ENCODE assay signal across 19 cellular contexts in genomic region chr1:205492201-205492667, GRCh38. TPM values are rescaled to one million over a fixed set of nuclear protein-coding genes. Genes with fewer than 3 reads are reported as not detected.
DNase-seq lines count a peak whose midpoint lies in the region; ATAC-seq and TF ChIP-seq lines count a peak whose summit lies in the region.
"Had no signal": no experiment of that assay in that cellular context is flagged by ENCODE, and none has a peak within 500 bp of the region (broad histone marks: within the 10 kb centered on the region; RNA-seq: fewer than 3 reads in every experiment).

No MANE protein-coding gene starts in this region.

- CTCF ChIA-PET in GM10248 (lab: Yijun Ruan, JAX): interaction anchor here (0.9 to 12.8 kb wide), 5 partner anchors 6 to 167 kb away, joined by 4 to 194 read pairs (median 7); partner anchors contain the start of gene ELK4

- DNase-seq in DMS79 (lab: John Stamatoyannopoulos, UW): peak; percentile 18
- peak; percentile 88 for DNase-seq in NCI-H1694 (lab: John Stamatoyannopoulos, UW)
- peak; percentile 93 for DNase-seq in NCI-H82 treated with DMSO at 0.1 percent for 48 hours (lab: John Stamatoyannopoulos, UW; ENCODE audit: unreplicated experiment)
- DNase-seq in left lobe of liver (ENCODE audit: low spot score): no peak
- DNase-seq in GM10248 (ENCODE audit: extremely low spot score): no peak
- DNase-seq in dorsolateral prefrontal cortex: no peak
- no peak for DNase-seq in effector CD8-positive, alpha-beta T cell (lab: John Stamatoyannopoulos, UW)
- DNase-seq: activated CD8-positive, alpha-beta memory T cell treated with anti-CD3 and anti-CD28 coated beads, Interleukin-2, amount 10 ng/mL, durations not matched to agents 7 days and 5 days; cerebellar nuclear complex; EL; kidney; nephron progenitor cell; stomach had no signal

- ATAC-seq in left lobe of liver: peak; percentile 79
- no peak for ATAC-seq in HG02678 (IDR thresholded peaks at IDR 0.05; ENCODE audit: unreplicated experiment)
- ATAC-seq: activated CD8-positive, alpha-beta memory T cell treated with anti-CD3 and anti-CD28 coated beads, Interleukin-2, amount 10 ng/mL, durations not matched to agents 7 days and 5 days had no signal

- intact Hi-C loops in dorsolateral prefrontal cortex (cut with DNase I): no loop called here

- no peak overlapping the region for H3K4me3 ChIP-seq in dorsolateral prefrontal cortex
- H3K4me3 ChIP-seq: SJCRH30, skin epidermis, stomach had no signal

- H3K27me3 ChIP-seq in dorsolateral prefrontal cortex: no peaks in the 10 kb centered on the region

- POLR2A ChIA-PET in GM10248 (lab: Yijun Ruan, JAX): no interaction called here

- no peak for TF ChIP-seq CTCF in GM10248 (IDR thresholded peaks at IDR 0.05; ENCODE audit: control extremely low read depth, extremely low read depth, low read depth, missing control alignments)
- no peak for TF ChIP-seq CTCF in dorsolateral prefrontal cortex (IDR thresholded peaks at IDR 0.05 in 54 of 56, conservative IDR thresholded peaks at IDR 0.05 in 2 of 56; ENCODE audit: low read depth in 1 of 56, partially characterized antibody in 56 of 56)

- no peak overlapping the region for H3K27ac ChIP-seq in dorsolateral prefrontal cortex
- H3K27ac ChIP-seq: KMS-11, SJCRH30 had no signal

RNA-seq across cellular contexts. Expression of gene CDK18, which starts 12.2 kb away (rescaled TPM):
- total RNA-seq in left lobe of liver (8.8 TPM), dorsolateral prefrontal cortex (100 to 1,000 TPM in 101 of 120 experiments, 10 to 100 TPM in 19; 55.9 to 606 (median 176) TPM)

RNA-seq across cellular contexts. Expression of gene BLACAT1, which starts 36.4 kb away (rescaled TPM):
- total RNA-seq in left lobe of liver (0.08 TPM), dorsolateral prefrontal cortex (1 to 10 TPM in 107 of 120 experiments, under 1 TPM in 13; 0.46 to 4.5 (median 1.7) TPM)
- total RNA-seq: B cell, glomerular endothelial cell had no signal

Comparison
In these comparisons a context has a peak if more than half of its experiments do, and no peak if none do; other contexts are left out.
1. DNase-seq: peak in DMS79 (single experiment), NCI-H1694 (single experiment) and NCI-H82 treated with DMSO at 0.1 percent for 48 hours (single experiment); none in left lobe of liver (single experiment), GM10248 (single experiment), dorsolateral prefrontal cortex (0 of 10) and effector CD8-positive, alpha-beta T cell (single experiment).